ENCODE assay signal across 8 cellular contexts in genomic region chr22:30968924-30969531, GRCh38. TPM values are rescaled to one million over a fixed set of nuclear protein-coding genes. Genes with fewer than 3 reads are reported as not detected.
DNase-seq lines count a peak whose midpoint lies in the region; ATAC-seq and TF ChIP-seq lines count a peak whose summit lies in the region.

Gene TUG1 (plus strand): TSS chr22:30969265.

- no peak for TF ChIP-seq CTCF in GM20000 (IDR thresholded peaks at IDR 0.05; ENCODE audit: extremely low read depth, missing control alignments)

- peak within 1 kb of the TSS; percentile 89 to 99 (median 96) for H3K27ac Mint-ChIP-seq in CD8-positive, alpha-beta memory T cell
- H3K27ac Mint-ChIP-seq in effector memory CD8-positive, alpha-beta T cell = peak within 1 kb of the TSS; percentile 93 to 94

- H3K9me3 ChIP-seq in CD8-positive, alpha-beta memory T cell (ENCODE audit: low read length) = peaks cover 38% of the 10 kb centered on the region

- H3K4me1 ChIP-seq in CD8-positive, alpha-beta memory T cell (ENCODE audit: insufficient read depth, low read length) = peaks cover 24% of the 10 kb centered on the region

- H3K27ac ChIP-seq in CD8-positive, alpha-beta memory T cell (ENCODE audit: low read depth, low read length) = peak within 1 kb of the TSS; percentile 74

- POLR2A ChIA-PET in CD8-positive, alpha-beta memory T cell (lab: Charles Lee) = interaction anchor here (0.6 to 2.1 kb wide), 16 partner anchors 10 to 1506 kb away, joined by 3 to 17 read pairs (median 4); partner anchors contain the start of genes DUSP18, FBXO7, PES1 and PIK3IP1

- peaks cover 0 to 3% of the 10 kb centered on the region in 2 donors for H3K27me3 Mint-ChIP-seq in CD8-positive, alpha-beta memory T cell
- H3K27me3 Mint-ChIP-seq in effector memory CD8-positive, alpha-beta T cell = no peaks in the 10 kb centered on the region

- DNase-seq in CD8-positive, alpha-beta memory T cell = peak; percentile 97 to 98 (median 97)
- DNase-seq in GM20000 (ENCODE audit: low spot score) (peak; percentile 100), HT-29 (ENCODE audit: low spot score) (peak; percentile 91), NOMO-1 (lab: John Stamatoyannopoulos, UW; ENCODE audit: unreplicated experiment in 2 of 2) (peak; percentile 90), medulla oblongata (ENCODE audit: extremely low spot score) (peak; percentile 99)
- peak; percentile 95 to 97 for DNase-seq in activated CD8-positive, alpha-beta memory T cell treated with anti-CD3 and anti-CD28 coated beads for 4 hours (ENCODE audit: low read depth in 2 of 2)
- peak; percentile 95 to 96 (median 95) for DNase-seq in effector memory CD8-positive, alpha-beta T cell
- DNase-seq in stimulated activated CD8-positive, alpha-beta memory T cell treated with anti-CD3 and anti-CD28 coated beads, Interleukin-12 subunit alpha, Interleukin-12 subunit beta, amount 100 ng/mL, for 1 hour (ENCODE audit: low read depth) = peak; percentile 95

- H3K9me3 Mint-ChIP-seq in CD8-positive, alpha-beta memory T cell = peaks cover 19 to 50% (median 33%) of the 10 kb centered on the region in 5 donors
- peaks cover 4 to 7% of the 10 kb centered on the region in 2 donors for H3K9me3 Mint-ChIP-seq in effector memory CD8-positive, alpha-beta T cell

- CTCF ChIA-PET in CD8-positive, alpha-beta memory T cell (lab: Charles Lee) = interaction anchor here (0.6 to 2.6 kb wide), 8 partner anchors 23 to 334 kb away, joined by 3 to 9 read pairs (median 6); partner anchors contain the start of gene SLC35E4

- peak within 1 kb of the TSS; percentile 77 for H3K4me3 ChIP-seq in CD8-positive, alpha-beta memory T cell (ENCODE audit: low read length)

- peaks cover 31% of the 10 kb centered on the region for H3K36me3 ChIP-seq in CD8-positive, alpha-beta memory T cell (ENCODE audit: insufficient read depth, low read length)

- H3K36me3 Mint-ChIP-seq in CD8-positive, alpha-beta memory T cell = peaks cover 23 to 58% (median 51%) of the 10 kb centered on the region in 3 donors
- H3K36me3 Mint-ChIP-seq in effector memory CD8-positive, alpha-beta T cell (ENCODE audit: insufficient read depth) = peaks cover 35% of the 10 kb centered on the region

- H3K27me3 ChIP-seq in CD8-positive, alpha-beta memory T cell (ENCODE audit: insufficient read depth, low read length, poor library complexity, severe bottlenecking) = no peaks in the 10 kb centered on the region

- peak within 1 kb of the TSS; percentile 88 to 99 (median 95) for H3K4me3 Mint-ChIP-seq in CD8-positive, alpha-beta memory T cell
- peak within 1 kb of the TSS; percentile 86 to 87 for H3K4me3 Mint-ChIP-seq in effector memory CD8-positive, alpha-beta T cell

- H3K4me1 Mint-ChIP-seq in CD8-positive, alpha-beta memory T cell = peaks cover 39 to 75% (median 59%) of the 10 kb centered on the region in 3 donors
- peaks cover 24 to 34% of the 10 kb centered on the region in 2 donors for H3K4me1 Mint-ChIP-seq in effector memory CD8-positive, alpha-beta T cell (ENCODE audit: low read depth in 2 of 2)

- peak; percentile 89 for ATAC-seq in effector memory CD8-positive, alpha-beta T cell (replicated peaks)

RNA-seq across cellular contexts. Expression of gene TUG1, which starts in this region (rescaled TPM):
- 10 to 100 TPM; 46.6 to 49.9 TPM for total RNA-seq in CD8-positive, alpha-beta memory T cell
- 21.3 TPM for polyA plus RNA-seq in CD8-positive, alpha-beta memory T cell
- total RNA-seq in HT-29 (2014; rRNA removed; shearing (Covaris generic)) = 22.0 and 25.7 TPM in 2 replicates

Comparison
In these comparisons a context has a peak if more than half of its experiments do, and no peak if none do; other contexts are left out.
1. Peak in every context shown above with its lines: DNase-seq, ATAC-seq, H3K4me3 ChIP-seq and H3K27ac ChIP-seq.